8 cellular contexts compared by ENCODE assay signal in the genomic region with DNA sequence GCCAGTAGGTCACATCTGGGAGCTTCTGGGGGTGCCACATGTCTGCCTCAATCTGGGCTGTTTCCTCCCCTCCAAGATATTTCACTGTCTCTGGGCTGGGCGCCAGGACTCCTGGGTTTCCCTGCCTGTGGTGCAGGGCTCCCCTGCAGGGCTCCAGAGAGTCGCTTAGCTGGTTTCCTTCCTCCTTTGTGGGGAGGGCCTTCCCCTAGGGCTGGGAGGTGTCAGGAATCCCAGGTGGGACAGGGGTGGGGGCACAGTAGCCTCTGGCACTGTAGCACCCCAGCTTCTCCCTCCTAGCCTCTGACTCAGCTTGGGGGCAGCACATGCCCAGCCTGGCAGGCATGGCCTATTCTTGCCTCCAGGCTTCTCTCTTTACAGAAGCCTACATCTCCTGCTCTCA. TPM values are rescaled to one million over a fixed set of nuclear protein-coding genes. Genes with fewer than 3 reads are reported as not detected.
DNase-seq lines count a peak whose midpoint lies in the region; ATAC-seq and TF ChIP-seq lines count a peak whose summit lies in the region.

No MANE protein-coding gene starts in this region.

- no peaks in the 10 kb centered on the region for H3K9me2 ChIP-seq in SK-N-SH

- peak; percentile 17 for ATAC-seq in Right ventricle myocardium inferior

- H3K36me3 ChIP-seq in HEK293 (ENCODE audit: control insufficient read depth in 2 of 2, insufficient read depth in 1 of 2, low read length in 2 of 2) (no peaks in the 10 kb centered on the region), SK-N-SH (replicated peaks in 1 of 2; ENCODE audit: control insufficient read depth in 1 of 2, insufficient read depth in 2 of 2, low read length in 1 of 2) (no peaks in the 10 kb centered on the region), smooth muscle cell (ENCODE audit: low read depth) (no peaks in the 10 kb centered on the region), mesendoderm (ENCODE audit: control insufficient read depth, insufficient read depth, low read length) (no peaks in the 10 kb centered on the region)

- H3K23ac ChIP-seq in mesendoderm (ENCODE audit: low read length): no peak overlapping the region

- TF ChIP-seq CTCF in HEK293 (tag by site-specific recombination; IDR thresholded peaks at IDR 0.05): no peak
- TF ChIP-seq CTCF in SK-N-SH (IDR thresholded peaks at IDR 0.05): no peak
- no peak for TF ChIP-seq CTCF in smooth muscle cell (IDR thresholded peaks at IDR 0.05; ENCODE audit: borderline replicate concordance, insufficient read depth, poor library complexity, severe bottlenecking)

- no peaks in the 10 kb centered on the region for H3K27me3 ChIP-seq in SK-N-SH (ENCODE audit: insufficient read depth)
- H3K27me3 ChIP-seq in smooth muscle cell (ENCODE audit: low read depth): no peaks in the 10 kb centered on the region
- no peaks in the 10 kb centered on the region for H3K27me3 ChIP-seq in mesendoderm (ENCODE audit: insufficient read depth, low read length, poor library complexity)

- H3K4me1 ChIP-seq in HEK293 (ENCODE audit: control insufficient read depth, insufficient read depth, low read length): peaks cover 33% of the 10 kb centered on the region
- peaks cover 72 to 91% of the 10 kb centered on the region in 2 experiments for H3K4me1 ChIP-seq in SK-N-SH (ENCODE audit: control insufficient read depth in 1 of 2, insufficient read depth in 2 of 2, low read depth in 1 of 2, low read length in 1 of 2)
- peaks cover 71% of the 10 kb centered on the region for H3K4me1 ChIP-seq in smooth muscle cell (ENCODE audit: low read depth)
- peaks cover 23% of the 10 kb centered on the region for H3K4me1 ChIP-seq in mesendoderm (ENCODE audit: control insufficient read depth, low read depth, low read length)

- POLR2A ChIA-PET in HEK293 (lab: Yijun Ruan, JAX) (interaction anchor here (0.5 to 1.4 kb wide), 4 partner anchors 11 to 190 kb away, joined by 3 read pairs; no protein-coding TSS in a partner anchor), SK-N-SH (lab: Yijun Ruan, JAX) (interaction anchor here (1.2 to 3.9 kb wide), 5 partner anchors 10 to 43 kb away, joined by 3 to 27 read pairs (median 6); no protein-coding TSS in a partner anchor)

- H3K27ac ChIP-seq in HEK293 (ENCODE audit: extremely low read depth, low read depth, low read length): no peak overlapping the region
- H3K27ac ChIP-seq in SK-N-SH (ENCODE audit: low read depth in 2 of 2, low read length in 1 of 2): peak overlapping the region; percentile 95 to 99
- no peak overlapping the region for H3K27ac ChIP-seq in smooth muscle cell (ENCODE audit: low read depth)
- H3K27ac ChIP-seq in mesendoderm (ENCODE audit: low read depth, low read length): no peak overlapping the region

- H3K4ac ChIP-seq in mesendoderm (ENCODE audit: low read depth, low read length): no peak overlapping the region

- peaks cover 28% of the 10 kb centered on the region; the same call in 1 of the 2 replicates for H3K79me2 ChIP-seq in SK-N-SH (ENCODE audit: insufficient read depth)
- peaks cover 14% of the 10 kb centered on the region for H3K79me2 ChIP-seq in smooth muscle cell (ENCODE audit: low read depth)
- no peaks in the 10 kb centered on the region for H3K79me2 ChIP-seq in mesendoderm (ENCODE audit: control insufficient read depth, insufficient read depth, low read length)

- CTCF ChIA-PET in HEK293 (lab: Yijun Ruan, JAX) (interaction anchor here (0.5 to 16.6 kb wide), 3 partner anchors 9 to 98 kb away, joined by 3 to 453 read pairs (median 30); a partner anchor contains a TSS), SK-N-SH (lab: Yijun Ruan, JAX) (interaction anchor here (36.0 to 57.6 kb wide), 2 partner anchors 6 to 27 kb away, joined by 1706 read pairs; a partner anchor contains a TSS)

- H2BK120ac ChIP-seq in mesendoderm (ENCODE audit: low read depth, low read length): no peak overlapping the region

- H2AK5ac ChIP-seq in mesendoderm (ENCODE audit: low read length): no peak overlapping the region

- peaks cover 2% of the 10 kb centered on the region for H3K79me1 ChIP-seq in mesendoderm (ENCODE audit: low read length)

- H3K18ac ChIP-seq in mesendoderm (ENCODE audit: low read length): no peak overlapping the region

- H4K8ac ChIP-seq in mesendoderm (ENCODE audit: low read depth, low read length): no peak overlapping the region

- H2BK5ac ChIP-seq in mesendoderm (ENCODE audit: low read length): no peak overlapping the region

- H2BK15ac ChIP-seq in mesendoderm (replicated peaks; ENCODE audit: low read depth): no peak overlapping the region

- peak overlapping the region; percentile 58 for H3K9ac ChIP-seq in SK-N-SH
- H3K9ac ChIP-seq in smooth muscle cell (ENCODE audit: low read depth): no peak overlapping the region
- H3K9ac ChIP-seq in mesendoderm (ENCODE audit: low read length): no peak overlapping the region

- intact Hi-C loops in Right ventricle myocardium inferior (cut with DNase I): loop anchor here (2.0 kb wide), 1 partner anchor 37 kb away; no protein-coding TSS in a partner anchor

- DNase-seq in SK-N-SH (no peak), Right ventricle myocardium inferior (ENCODE audit: missing footprints) (peak; percentile 85), smooth muscle cell (lab: John Stamatoyannopoulos, UW; ENCODE audit: unreplicated experiment) (no peak), NCI-H510A treated with DMSO at 0.1 percent for 48 hours (lab: John Stamatoyannopoulos, UW) (no peak), GM19238 (ENCODE audit: insufficient read length, low spot score) (no peak), mesendoderm (no peak)
- DNase-seq in NK-92 treated with Interleukin-12 subunit alpha and Interleukin-12 subunit beta, amount 100 ng/mL, for 24 hours (lab: John Stamatoyannopoulos, UW): no peak

- H3F3A ChIP-seq in SK-N-SH (replicated peaks; ENCODE audit: insufficient read depth): peaks cover 62% of the 10 kb centered on the region
- peaks cover 24% of the 10 kb centered on the region for H3F3A ChIP-seq in smooth muscle cell (ENCODE audit: low read depth)

- H2AFZ ChIP-seq in SK-N-SH (ENCODE audit: low read depth): no peak overlapping the region
- no peak overlapping the region for H2AFZ ChIP-seq in smooth muscle cell (ENCODE audit: low read depth)

- H3K4me2 ChIP-seq in SK-N-SH (peak overlapping the region; percentile 81), smooth muscle cell (peak overlapping the region; percentile 90), mesendoderm (ENCODE audit: low read length) (no peak overlapping the region)

- no peaks in the 10 kb centered on the region for H4K20me1 ChIP-seq in SK-N-SH (ENCODE audit: insufficient read depth)
- H4K20me1 ChIP-seq in smooth muscle cell (ENCODE audit: low read depth): peaks cover 7% of the 10 kb centered on the region

- no peaks in the 10 kb centered on the region for H3K9me3 ChIP-seq in HEK293 (ENCODE audit: control insufficient read depth, insufficient read depth, low read depth, low read length)
- H3K9me3 ChIP-seq in SK-N-SH: no peaks in the 10 kb centered on the region
- no peaks in the 10 kb centered on the region for H3K9me3 ChIP-seq in smooth muscle cell (replicated peaks; ENCODE audit: low read depth)

- H3K56ac ChIP-seq in mesendoderm (ENCODE audit: low read length): no peak overlapping the region

- no peak overlapping the region for H3K4me3 ChIP-seq in HEK293 (ENCODE audit: low read depth, low read length)
- H3K4me3 ChIP-seq in SK-N-SH (ENCODE audit: low read depth in 2 of 2, low read length in 1 of 2): peak overlapping the region; percentile 65 to 69
- H3K4me3 ChIP-seq in smooth muscle cell: no peak overlapping the region
- no peak overlapping the region for H3K4me3 ChIP-seq in mesendoderm (ENCODE audit: low read length)

- TF ChIP-seq EP300 in SK-N-SH (IDR thresholded peaks at IDR 0.05; ENCODE audit: borderline replicate concordance in 1 of 2, low read depth in 1 of 2, low read length in 1 of 2): peak in 1 of 2 experiments; percentile 48; a peak in 1 of 4 replicates

- H4K5ac ChIP-seq in mesendoderm (ENCODE audit: low read length): no peak overlapping the region

- TF ChIP-seq RAD21 in SK-N-SH (IDR thresholded peaks at IDR 0.05; ENCODE audit: low read length): no peak

- 14% methylated on average over 2 of the region's 2 CpGs for WGBS in SK-N-SH (ENCODE audit: low lambda C conversion rate)
- 60% methylated on average over 2 of the region's 2 CpGs for WGBS in smooth muscle cell (ENCODE audit: low lambda C conversion rate)
- no CpG with 5 or more reads among the region's 2 CpGs for WGBS in mesendoderm (ENCODE audit: extremely low coverage, insufficient coverage, low lambda C conversion rate)

TF ChIP-seq in HEK293, 187 proteins besides CTCF, POLR2A, EP300 and RAD21 (continues in another document):
- TF ChIP-seq MEIS1 (CRISPR knock-in tag; IDR thresholded peaks at IDR 0.05; ENCODE audit: borderline replicate concordance): no peak
- TF ChIP-seq ZNF549 (tag by site-specific recombination; IDR thresholded peaks at IDR 0.05): no peak
- TF ChIP-seq BCL11A (tag by site-specific recombination; IDR thresholded peaks at IDR 0.05; ENCODE audit: low read depth): no peak

TF ChIP-seq in SK-N-SH, 30 proteins besides CTCF, POLR2A, EP300 and RAD21 (continues in another document):
- TF ChIP-seq CHD2 (IDR thresholded peaks at IDR 0.05; ENCODE audit: low read length, partially characterized antibody): no peak
- no peak for TF ChIP-seq MEF2A (IDR thresholded peaks at IDR 0.05; ENCODE audit: borderline replicate concordance, low read depth)

RNA-seq across cellular contexts. Expression of a gene that starts 2.6 kb away (rescaled TPM):
- polyA plus RNA-seq in SK-N-SH (2012; rRNA removed) (8.9 and 13.3 TPM in 2 replicates), smooth muscle cell (21.6 and 22.1 TPM in 2 replicates)
- 6.9 and 9.6 TPM in 2 replicates for polyA plus RNA-seq in SK-N-SH (2012; cell fraction: cytosol; rRNA removed)
- 13.2 and 15.0 TPM in 2 replicates for polyA plus RNA-seq in SK-N-SH (2012; cell fraction: nucleus; rRNA removed)
- total RNA-seq in Right ventricle myocardium inferior (17.9 TPM), smooth muscle cell (13.6 and 22.5 TPM in 2 replicates)
- polyA plus RNA-seq in mesendoderm (2013, experiment 1 of 2): 30.6 TPM
- polyA plus RNA-seq in mesendoderm (2013, experiment 2 of 2): 29.9 TPM

RNA-seq across cellular contexts. Expression of a gene that starts 23.9 kb away (rescaled TPM):
- polyA plus RNA-seq in SK-N-SH (2012; rRNA removed): 12.7 and 12.8 TPM in 2 replicates
- 15.2 and 16.8 TPM in 2 replicates for polyA plus RNA-seq in SK-N-SH (2012; cell fraction: cytosol; rRNA removed)
- polyA plus RNA-seq in SK-N-SH (2012; cell fraction: nucleus; rRNA removed): 8.3 and 11.7 TPM in 2 replicates
- 1.9 TPM for total RNA-seq in Right ventricle myocardium inferior
- 10.4 and 15.1 TPM in 2 replicates for total RNA-seq in smooth muscle cell
- polyA plus RNA-seq in smooth muscle cell: 5.2 and 5.5 TPM in 2 replicates
- 114 TPM for polyA plus RNA-seq in mesendoderm (2013, experiment 1 of 2)
- 117 TPM for polyA plus RNA-seq in mesendoderm (2013, experiment 2 of 2)

RNA-seq across cellular contexts. Expression of a gene that starts 53.0 kb away (rescaled TPM):
- polyA plus RNA-seq in SK-N-SH (2012; rRNA removed) (not detected in 2 replicates), smooth muscle cell (0.27 and 0.30 TPM in 2 replicates)
- polyA plus RNA-seq in SK-N-SH (2012; cell fraction: cytosol; rRNA removed): not detected in 2 replicates
- not detected in 2 replicates for polyA plus RNA-seq in SK-N-SH (2012; cell fraction: nucleus; rRNA removed)
- total RNA-seq in Right ventricle myocardium inferior (0.92 TPM), smooth muscle cell (not detected in 2 replicates)
- not detected for polyA plus RNA-seq in mesendoderm (2013, experiment 1 of 2)
- polyA plus RNA-seq in mesendoderm (2013, experiment 2 of 2): not detected

Comparison
In these comparisons a context has a peak if more than half of its experiments do, and no peak if none do; other contexts are left out.
1. H3K27ac ChIP-seq: peak in SK-N-SH (2 of 2); none in HEK293 (single experiment), smooth muscle cell (single experiment) and mesendoderm (single experiment).
2. H3K4me3 ChIP-seq: peak in SK-N-SH (2 of 2); none in HEK293 (single experiment), smooth muscle cell (single experiment) and mesendoderm (single experiment).